18 cellular contexts compared by ENCODE assay signal in genomic region chr15:31464216-31465082, GRCh38.
DNase-seq lines count a peak whose midpoint lies in the region; ATAC-seq and TF ChIP-seq lines count a peak whose summit lies in the region.
"Had no signal": no experiment of that assay in that cellular context is flagged by ENCODE, and none has a peak within 500 bp of the region (broad histone marks: within the 10 kb centered on the region; RNA-seq: fewer than 3 reads in every experiment).

No MANE protein-coding gene starts in this region.

- no peaks in the 10 kb centered on the region for H3K9me3 Mint-ChIP-seq in MCF 10A (ENCODE audit: unreplicated experiment)
- H3K9me3 Mint-ChIP-seq in WTC11 = no peaks in the 10 kb centered on the region
- H3K9me3 Mint-ChIP-seq: HFFc6; nephron; stimulated activated naive CD8-positive, alpha-beta T cell treated with anti-CD3 and anti-CD28 coated beads, Interleukin-15, Interleukin-2, amounts not matched to agents 100 ng/mL and 50 ng/mL, for 24 hours had no signal

- H3K36me3 ChIP-seq in breast epithelium (no peaks in the 10 kb centered on the region), OCI-LY7 (ENCODE audit: insufficient read depth, low read length) (no peaks in the 10 kb centered on the region), transverse colon (no peaks in the 10 kb centered on the region), sigmoid colon (no peaks in the 10 kb centered on the region)
- H3K36me3 ChIP-seq: WERI-Rb-1 had no signal

- BruUV-seq in MCF 10A (replicated peaks; lab: Mats Ljungman, UMichigan) (no TSS peak), OCI-LY7 (replicated peaks; lab: Mats Ljungman, UMichigan) (no TSS peak)

- POLR2A ChIA-PET in MCF 10A (lab: Yijun Ruan, JAX) (interaction anchor here (0.6 to 3.9 kb wide), 13 partner anchors 8 to 138 kb away, joined by 3 to 27 read pairs (median 5); no protein-coding TSS in a partner anchor), OCI-LY7 (lab: Charles Lee) (interaction anchor here (0.7 to 2.8 kb wide), 3 partner anchors 10 to 22 kb away, joined by 4 to 15 read pairs (median 8); no protein-coding TSS in a partner anchor), WTC11 (lab: Charles Lee) (interaction anchor here (0.9 kb wide), 1 partner anchor 11 kb away, joined by 4 read pairs; no protein-coding TSS in a partner anchor)

- H3K4me1 Mint-ChIP-seq in MCF 10A (ENCODE audit: insufficient read depth, unreplicated experiment) (peaks cover 12% of the 10 kb centered on the region), WTC11 (no peaks in the 10 kb centered on the region)

- TF ChIP-seq POLR2A in breast epithelium (IDR thresholded peaks at IDR 0.05) (no peak), transverse colon (IDR thresholded peaks at IDR 0.05) (no peak), sigmoid colon (IDR thresholded peaks at IDR 0.05) (no peak)

- H3K27ac ChIP-seq in breast epithelium (no peak overlapping the region), OCI-LY7 (ENCODE audit: low read depth, low read length, poor library complexity, severe bottlenecking) (peak overlapping the region; percentile 57), transverse colon (peak overlapping the region; percentile 80 to 90 (median 87)), sigmoid colon (no peak overlapping the region), dorsolateral prefrontal cortex (no peak overlapping the region)
- H3K27ac ChIP-seq: WERI-Rb-1 had no signal

- no peak for ATAC-seq in WTC11
- ATAC-seq: sciatic nerve had no signal

- intact Hi-C loops in MCF 10A (cut with micrococcal nuclease) = no loop called here
- intact Hi-C loops in breast epithelium (cut with DNase I; ENCODE audit: low total_unique reads) = no loop called here
- intact Hi-C loops in OCI-LY7 (cut with micrococcal nuclease; ENCODE audit: unreplicated experiment) = no loop called here
- intact Hi-C loops in transverse colon (cut with DNase I; ENCODE audit: low total_unique reads) = no loop called here
- intact Hi-C loops in sigmoid colon (cut with DNase I) = no loop called here
- intact Hi-C loops in dorsolateral prefrontal cortex (cut with DNase I) = no loop called here

- no peaks in the 10 kb centered on the region for H3K79me2 ChIP-seq in OCI-LY7 (ENCODE audit: insufficient read depth, low read depth, low read length)

- H3K36me3 Mint-ChIP-seq in MCF 10A (ENCODE audit: insufficient read depth, unreplicated experiment) = no peaks in the 10 kb centered on the region
- no peaks in the 10 kb centered on the region for H3K36me3 Mint-ChIP-seq in WTC11

- no peak overlapping the region for H3K4me3 ChIP-seq in breast epithelium
- peak overlapping the region; percentile 18 for H3K4me3 ChIP-seq in OCI-LY7 (ENCODE audit: low read depth, low read length, poor library complexity, severe bottlenecking)
- no peak overlapping the region for H3K4me3 ChIP-seq in transverse colon
- no peak overlapping the region for H3K4me3 ChIP-seq in sigmoid colon
- no peak overlapping the region for H3K4me3 ChIP-seq in dorsolateral prefrontal cortex

- peak overlapping the region; percentile 60 for H3K4me2 ChIP-seq in OCI-LY7 (ENCODE audit: low read length)

- H3K27ac Mint-ChIP-seq in MCF 10A (ENCODE audit: low read depth, unreplicated experiment) (peak overlapping the region; percentile 90), WTC11 (no peak overlapping the region)
- H3K27ac Mint-ChIP-seq: HFFc6; nephron; stimulated activated naive CD8-positive, alpha-beta T cell treated with anti-CD3 and anti-CD28 coated beads, Interleukin-15, Interleukin-2, amounts not matched to agents 100 ng/mL and 50 ng/mL, for 24 hours had no signal

- CTCF ChIA-PET in MCF 10A (lab: Yijun Ruan, JAX) = interaction anchor here (0.6 to 3.0 kb wide), 11 partner anchors 11 to 102 kb away, joined by 3 to 37 read pairs (median 6); no protein-coding TSS in a partner anchor
- CTCF ChIA-PET in OCI-LY7 (lab: Charles Lee; ENCODE audit: unreplicated experiment) = interaction anchor here (0.6 kb wide), 2 partner anchors 77 to 201 kb away, joined by 3 read pairs; no protein-coding TSS in a partner anchor
- CTCF ChIA-PET in WTC11 (lab: Charles Lee) = interaction anchor here (0.5 to 3.0 kb wide), 4 partner anchors 24 to 350 kb away, joined by 3 to 11 read pairs (median 4); no protein-coding TSS in a partner anchor

- TF ChIP-seq EP300 in transverse colon (IDR thresholded peaks at IDR 0.05; ENCODE audit: low read depth) (no peak), sigmoid colon (IDR thresholded peaks at IDR 0.05) (no peak)

- TF ChIP-seq CTCF in MCF 10A (IDR thresholded peaks at IDR 0.05; ENCODE audit: unreplicated experiment) = no peak
- TF ChIP-seq CTCF in breast epithelium (IDR thresholded peaks at IDR 0.05) = no peak
- TF ChIP-seq CTCF in OCI-LY7 (conservative IDR thresholded peaks at IDR 0.05; ENCODE audit: low read length) = no peak
- no peak for TF ChIP-seq CTCF in transverse colon (IDR thresholded peaks at IDR 0.05)
- TF ChIP-seq CTCF in sigmoid colon (IDR thresholded peaks at IDR 0.05) = no peak
- no peak for TF ChIP-seq CTCF in dorsolateral prefrontal cortex (IDR thresholded peaks at IDR 0.05 in 54 of 56, conservative IDR thresholded peaks at IDR 0.05 in 2 of 56; ENCODE audit: low read depth in 1 of 56, partially characterized antibody in 56 of 56)
- TF ChIP-seq CTCF in WTC11 (IDR thresholded peaks at IDR 0.05) = no peak

- DNase-seq in MCF 10A (ENCODE audit: unreplicated experiment) = no peak
- no peak for DNase-seq in breast epithelium (ENCODE audit: low spot score in 2 of 2)
- DNase-seq in OCI-LY7 (ENCODE audit: low spot score) = peak; percentile 55
- peak; percentile 71 for DNase-seq in left kidney (ENCODE audit: low read depth, low spot score)
- no peak for DNase-seq in transverse colon
- DNase-seq in sigmoid colon = no peak
- DNase-seq in dorsolateral prefrontal cortex = no peak
- DNase-seq in WTC11 (ENCODE audit: low spot score) = no peak
- DNase-seq: activated T-cell treated with anti-CD3 and anti-CD28 coated beads for 4 hours, DMS153, HFFc6, hypothalamus, KG1, NCI-H446, WERI-Rb-1 had no signal

- H3K4me3 Mint-ChIP-seq in MCF 10A (ENCODE audit: unreplicated experiment) (no peak overlapping the region), WTC11 (no peak overlapping the region)
- H3K4me3 Mint-ChIP-seq: HFFc6; nephron; stimulated activated naive CD8-positive, alpha-beta T cell treated with anti-CD3 and anti-CD28 coated beads, Interleukin-15, Interleukin-2, amounts not matched to agents 100 ng/mL and 50 ng/mL, for 24 hours had no signal

- H4K20me1 ChIP-seq in OCI-LY7 (ENCODE audit: insufficient read depth, low read length) = no peaks in the 10 kb centered on the region

- H3K4me1 ChIP-seq in breast epithelium (no peaks in the 10 kb centered on the region), OCI-LY7 (ENCODE audit: insufficient read depth, low read length, poor library complexity, severe bottlenecking) (peaks cover 78% of the 10 kb centered on the region), transverse colon (peaks cover 13 to 38% (median 23%) of the 10 kb centered on the region in 4 donors), sigmoid colon (no peaks in the 10 kb centered on the region)

- in situ Hi-C loops in transverse colon (cut with MboI; ENCODE audit: low pct_ligation_motif_present in 1 of 4, low pct_unique_long_range_greater_than_20kb in 1 of 4, low sequenced_read_pairs in 3 of 4) = no loop called here

- H3K27me3 ChIP-seq in breast epithelium (peaks cover 0 to 7% of the 10 kb centered on the region in 2 donors), transverse colon (no peaks in the 10 kb centered on the region), sigmoid colon (no peaks in the 10 kb centered on the region), dorsolateral prefrontal cortex (peaks cover 0 to 4% (median 0%) of the 10 kb centered on the region in 45 donors)

- H2AFZ ChIP-seq in OCI-LY7 (ENCODE audit: low read length) = peak overlapping the region; percentile 56; the same call in 1 of the 2 replicates

- H3K9me3 ChIP-seq in breast epithelium = no peaks in the 10 kb centered on the region
- no peaks in the 10 kb centered on the region for H3K9me3 ChIP-seq in OCI-LY7 (ENCODE audit: low read length)
- H3K9me3 ChIP-seq in transverse colon = no peaks in the 10 kb centered on the region
- no peaks in the 10 kb centered on the region for H3K9me3 ChIP-seq in sigmoid colon

- WGBS in transverse colon (ENCODE audit: low coverage in 1 of 2), 2 donors = 74% methylated on average over 3 to 13 of the region's 13 CpGs
- 68 to 79% methylated on average over 13 of the region's 13 CpGs for WGBS in sigmoid colon, 2 donors

- H3K27me3 Mint-ChIP-seq in MCF 10A (ENCODE audit: insufficient read depth, unreplicated experiment) (no peaks in the 10 kb centered on the region), WTC11 (ENCODE audit: low read depth) (no peaks in the 10 kb centered on the region; the same call in 1 of the 2 replicates)
- H3K27me3 Mint-ChIP-seq: stimulated activated naive CD8-positive, alpha-beta T cell treated with anti-CD3 and anti-CD28 coated beads, Interleukin-15, Interleukin-2, amounts not matched to agents 100 ng/mL and 50 ng/mL, for 24 hours had no signal

- no peaks in the 10 kb centered on the region for H3K9me2 ChIP-seq in OCI-LY7 (ENCODE audit: insufficient read depth, low read length)

TF ChIP-seq in WTC11, 78 proteins besides CTCF, POLR2A, EP300 and RAD21:
- TF ChIP-seq RORB (CRISPR knock-in tag; IDR thresholded peaks at IDR 0.05) = no peak

Comparison
In these comparisons a context has a peak if more than half of its experiments do, and no peak if none do; other contexts are left out.
1. DNase-seq: peak in OCI-LY7 (single experiment) and left kidney (single experiment); none in MCF 10A (single experiment), breast epithelium (0 of 2), transverse colon (single experiment), sigmoid colon (single experiment), dorsolateral prefrontal cortex (0 of 10) and WTC11 (single experiment).
2. H3K27ac ChIP-seq: peak in OCI-LY7 (single experiment) and transverse colon (4 of 4); none in breast epithelium (0 of 2), sigmoid colon (0 of 4) and dorsolateral prefrontal cortex (0 of 59).